Comparison of ENCODE assay signal across 1 cellular context in genomic region chr16:85010931-85011845, GRCh38.
TF ChIP-seq lines count a peak whose summit lies in the region.

TSS of gene ZDHHC7 (minus strand) at chr16:85011535. CDS start at chr16:84990618, 20,917 bp downstream.

TF ChIP-seq in HepG2, 621 proteins besides CTCF, POLR2A, EP300 and RAD21 (continued from another document and continues in another):
- TF ChIP-seq HNF1A (IDR thresholded peaks at IDR 0.05; ENCODE audit: low read depth) (no peak), HNF1A (CRISPR knock-in tag; IDR thresholded peaks at IDR 0.05; ENCODE audit: borderline replicate concordance) (no peak; the same call in 1 of the 2 replicates), SIX1 (CRISPR knock-in tag; IDR thresholded peaks at IDR 0.05; ENCODE audit: borderline replicate concordance) (no peak), ZNF883 (CRISPR knock-in tag; IDR thresholded peaks at IDR 0.05; ENCODE audit: not compliant biosample characterization) (peak; percentile 83), ZNF556 (CRISPR knock-in tag; IDR thresholded peaks at IDR 0.05; ENCODE audit: borderline replicate concordance) (no peak; the same call in 1 of the 2 replicates), FOXO1 (CRISPR knock-in tag; IDR thresholded peaks at IDR 0.05) (no peak), ZNF430 (CRISPR knock-in tag; IDR thresholded peaks at IDR 0.05) (peak; percentile 81), ZSCAN12 (CRISPR knock-in tag; IDR thresholded peaks at IDR 0.05) (peak; percentile 13; the same call in 1 of the 2 replicates), ZBTB38 (CRISPR knock-in tag; IDR thresholded peaks at IDR 0.05) (peak; percentile 80), TMF1 (CRISPR knock-in tag; IDR thresholded peaks at IDR 0.05; ENCODE audit: low read depth) (0 out of 2 replicates have a peak, but pooled peaks have one; percentile 64), ZBTB14 (CRISPR knock-in tag; IDR thresholded peaks at IDR 0.05) (peak; percentile 30; the same call in 1 of the 2 replicates), ELF3 (CRISPR knock-in tag; IDR thresholded peaks at IDR 0.05) (peak; percentile 65; the same call in 1 of the 2 replicates), MIER3 (CRISPR knock-in tag; IDR thresholded peaks at IDR 0.05; ENCODE audit: borderline replicate concordance) (peak; percentile 23; the same call in 1 of the 2 replicates), SALL2 (CRISPR knock-in tag; IDR thresholded peaks at IDR 0.05) (peak; percentile 93), ZNF343 (CRISPR knock-in tag; IDR thresholded peaks at IDR 0.05) (0 out of 2 replicates have a peak, but pooled peaks have one; percentile 38), TFDP2 (CRISPR knock-in tag; IDR thresholded peaks at IDR 0.05) (peak; percentile 82), NFAT5 (CRISPR knock-in tag; IDR thresholded peaks at IDR 0.05) (peak; percentile 22; the same call in 1 of the 2 replicates), ZNF501 (CRISPR knock-in tag; IDR thresholded peaks at IDR 0.05) (peak; percentile 96), ZBTB21 (CRISPR knock-in tag; IDR thresholded peaks at IDR 0.05) (peak; percentile 99), HDAC2 (CRISPR knock-in tag; IDR thresholded peaks at IDR 0.05) (peak; percentile 72), NCOA1 (CRISPR knock-in tag; IDR thresholded peaks at IDR 0.05) (no peak), RAD51 (IDR thresholded peaks at IDR 0.05; ENCODE audit: borderline replicate concordance) (no peak), KMT2B (CRISPR knock-in tag; IDR thresholded peaks at IDR 0.05) (peak; percentile 93; the same call in 1 of the 2 replicates), NR0B2 (CRISPR knock-in tag; IDR thresholded peaks at IDR 0.05) (peak; percentile 80), FOSL2 (CRISPR knock-in tag; IDR thresholded peaks at IDR 0.05) (peak; percentile 52; the same call in 1 of the 2 replicates), ZNF770 (CRISPR knock-in tag; IDR thresholded peaks at IDR 0.05) (no peak; the same call in 1 of the 2 replicates), XBP1 (CRISPR knock-in tag; IDR thresholded peaks at IDR 0.05) (no peak), JUNB (CRISPR knock-in tag; IDR thresholded peaks at IDR 0.05; ENCODE audit: borderline replicate concordance) (no peak), ZNF777 (CRISPR knock-in tag; IDR thresholded peaks at IDR 0.05) (no peak; the same call in 1 of the 2 replicates), SIN3A (IDR thresholded peaks at IDR 0.05; ENCODE audit: borderline replicate concordance, low read depth, low read length) (0 out of 2 replicates have a peak, but pooled peaks have one; percentile 37), GMEB1 (CRISPR knock-in tag; IDR thresholded peaks at IDR 0.05; ENCODE audit: borderline replicate concordance) (peak; percentile 85), ETV6 (CRISPR knock-in tag; conservative IDR thresholded peaks at IDR 0.05) (peak; percentile 40; the same call in 1 of the 2 replicates), KDM5A (IDR thresholded peaks at IDR 0.05; ENCODE audit: borderline replicate concordance, low read length) (peak; percentile 85; the same call in 1 of the 2 replicates), REL (CRISPR knock-in tag; conservative IDR thresholded peaks at IDR 0.05) (peak; percentile 67; the same call in 1 of the 2 replicates), ZBTB20 (CRISPR knock-in tag; IDR thresholded peaks at IDR 0.05; ENCODE audit: borderline replicate concordance, low read depth) (peak; percentile 24; the same call in 1 of the 2 replicates), SOX5 (CRISPR knock-in tag; IDR thresholded peaks at IDR 0.05; ENCODE audit: borderline replicate concordance) (peak; percentile 34; the same call in 1 of the 2 replicates), FIP1L1 (IDR thresholded peaks at IDR 0.05; ENCODE audit: borderline replicate concordance, insufficient read depth, low read depth, low read length) (peak; percentile 62; the same call in 1 of the 2 replicates), NCOR1 (IDR thresholded peaks at IDR 0.05; ENCODE audit: borderline replicate concordance, low read length) (no peak; the same call in 1 of the 2 replicates), ZNF12 (CRISPR knock-in tag; IDR thresholded peaks at IDR 0.05) (no peak; the same call in 1 of the 2 replicates), GABPA (IDR thresholded peaks at IDR 0.05; ENCODE audit: low read depth, low read length) (peak; percentile 86), GABPA (CRISPR knock-in tag; IDR thresholded peaks at IDR 0.05; ENCODE audit: low read depth) (peak; percentile 96), ZNF713 (CRISPR knock-in tag; IDR thresholded peaks at IDR 0.05) (peak; percentile 89; the same call in 1 of the 2 replicates), ZNF382 (CRISPR knock-in tag; IDR thresholded peaks at IDR 0.05; ENCODE audit: borderline replicate concordance) (no peak), SNAI1 (CRISPR knock-in tag; IDR thresholded peaks at IDR 0.05; ENCODE audit: borderline replicate concordance) (peak; percentile 83; the same call in 1 of the 2 replicates), ZNF280B (CRISPR knock-in tag; IDR thresholded peaks at IDR 0.05; ENCODE audit: borderline replicate concordance) (no peak; the same call in 1 of the 2 replicates), HOXA3 (CRISPR knock-in tag; IDR thresholded peaks at IDR 0.05) (peak; percentile 99), TCF7 (IDR thresholded peaks at IDR 0.05; ENCODE audit: low read depth) (no peak), POGZ (CRISPR knock-in tag; IDR thresholded peaks at IDR 0.05) (peak; percentile 70), PAWR (CRISPR knock-in tag; IDR thresholded peaks at IDR 0.05; ENCODE audit: borderline replicate concordance) (no peak)
